ENCODE assay signal across 11 cellular contexts in the genomic region with DNA sequence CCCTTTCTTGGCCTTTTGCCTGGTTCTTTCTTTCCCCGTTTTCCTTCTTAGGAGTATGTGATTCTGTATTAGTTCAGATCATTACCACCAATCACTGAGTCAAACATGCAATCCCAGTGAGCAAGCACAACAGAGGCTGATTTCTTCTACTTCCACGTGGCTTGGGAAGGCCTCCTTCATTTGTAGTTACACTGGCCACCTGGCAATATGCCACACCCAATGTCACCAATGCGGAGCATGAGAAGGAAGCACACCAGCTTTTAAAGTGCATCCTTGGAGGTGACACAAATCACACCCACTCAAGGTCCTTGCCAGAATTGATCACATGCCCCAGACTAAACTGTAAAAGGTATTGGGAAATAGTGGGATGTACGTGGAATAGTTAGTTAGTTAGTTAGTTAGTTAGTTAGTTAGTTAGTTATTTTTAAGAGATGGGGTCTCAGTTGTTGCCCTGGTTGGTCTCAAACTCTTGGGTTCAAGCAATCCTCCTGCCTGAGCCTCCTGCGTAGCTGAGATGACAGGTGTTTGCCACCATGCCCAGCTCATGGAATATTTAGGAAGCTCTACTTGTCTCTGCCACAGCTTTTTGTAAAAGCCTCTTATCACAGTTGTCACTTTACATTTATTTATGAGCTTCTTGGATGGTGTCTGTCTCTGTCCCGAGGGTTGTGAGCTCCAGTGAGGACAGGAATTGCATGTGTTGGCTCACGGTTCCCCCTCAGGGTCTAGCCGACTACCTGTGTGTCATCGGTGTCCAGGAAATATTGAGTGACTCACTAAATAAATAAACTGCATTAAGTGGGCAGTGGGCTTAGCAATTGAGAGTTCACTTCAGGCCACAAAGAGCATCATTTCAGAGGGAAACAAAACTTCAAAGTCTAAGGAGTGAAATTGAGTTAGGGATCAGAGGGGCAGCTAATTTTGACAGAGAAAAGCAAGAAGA. TPM values are rescaled to one million over a fixed set of nuclear protein-coding genes. Genes with fewer than 3 reads are reported as not detected.
DNase-seq lines count a peak whose midpoint lies in the region; ATAC-seq and TF ChIP-seq lines count a peak whose summit lies in the region.
"Had no signal": no experiment of that assay in that cellular context is flagged by ENCODE, and none has a peak within 500 bp of the region (broad histone marks: within the 10 kb centered on the region; RNA-seq: fewer than 3 reads in every experiment).

No MANE protein-coding gene starts in this region.

- H3K36me3 ChIP-seq in left lung: no peaks in the 10 kb centered on the region
- H3K36me3 ChIP-seq: vagina had no signal

- H3K4me1 ChIP-seq in left lung: peaks cover 0 to 6% of the 10 kb centered on the region in 2 donors
- H3K4me1 ChIP-seq: vagina had no signal

- intact Hi-C loops in left lung (cut with DNase I): no loop called here

- ATAC-seq in left lung (peak; percentile 42), GM21423 (IDR thresholded peaks at IDR 0.05; ENCODE audit: unreplicated experiment) (no peak), GM21737 (IDR thresholded peaks at IDR 0.05; ENCODE audit: unreplicated experiment) (no peak)

- no peak for TF ChIP-seq CTCF in left lung (IDR thresholded peaks at IDR 0.05)

- DNase-seq in Caki2 (ENCODE audit: low read depth): peak; percentile 54
- peak; percentile 87 for DNase-seq in HPDE6-E6E7 (ENCODE audit: extremely low spot score)
- DNase-seq in astrocyte of the hippocampus (ENCODE audit: low read depth, low spot score): peak; percentile 74
- DNase-seq in left lung: no peak
- no peak for DNase-seq in superior temporal gyrus (ENCODE audit: extremely low spot score)
- no peak for DNase-seq in NCI-H1092 treated with DMSO at 0.1 percent for 48 hours (lab: John Stamatoyannopoulos, UW)
- DNase-seq: activated CD8-positive, alpha-beta memory T cell treated with anti-CD3 and anti-CD28 coated beads, Interleukin-2, amount 50 U/mL, for 48 hours; NCI-H446 had no signal

- no peaks in the 10 kb centered on the region for H3K27me3 ChIP-seq in left lung
- H3K27me3 ChIP-seq: vagina had no signal

- H3K9me3 ChIP-seq in left lung: no peaks in the 10 kb centered on the region
- H3K9me3 ChIP-seq: vagina had no signal

- no peak overlapping the region for H3K4me3 ChIP-seq in left lung
- H3K4me3 ChIP-seq: vagina had no signal

- H3K27ac ChIP-seq in left lung: no peak overlapping the region
- H3K27ac ChIP-seq: vagina had no signal

- in situ Hi-C loops in Caki2 (cut with HindIII; ENCODE audit: low pct_unique_long_range_greater_than_20kb, low sequenced_read_pairs): no loop called here

RNA-seq across cellular contexts. Expression of gene CAB39, which starts 28.1 kb away (rescaled TPM):
- total RNA-seq in Caki2 (2014; rRNA removed; shearing (Covaris generic); ENCODE audit: low replicate concordance): 24.8 and 31.6 TPM in 2 replicates
- 10 to 100 TPM; 67.2 to 86.5 TPM for total RNA-seq in left lung

Comparison
In these comparisons a context has a peak if more than half of its experiments do, and no peak if none do; other contexts are left out.
1. DNase-seq: peak in Caki2 (single experiment), HPDE6-E6E7 (single experiment) and astrocyte of the hippocampus (single experiment); none in left lung (0 of 2), superior temporal gyrus (single experiment) and NCI-H1092 treated with DMSO at 0.1 percent for 48 hours (single experiment).